In the genomic region with DNA sequence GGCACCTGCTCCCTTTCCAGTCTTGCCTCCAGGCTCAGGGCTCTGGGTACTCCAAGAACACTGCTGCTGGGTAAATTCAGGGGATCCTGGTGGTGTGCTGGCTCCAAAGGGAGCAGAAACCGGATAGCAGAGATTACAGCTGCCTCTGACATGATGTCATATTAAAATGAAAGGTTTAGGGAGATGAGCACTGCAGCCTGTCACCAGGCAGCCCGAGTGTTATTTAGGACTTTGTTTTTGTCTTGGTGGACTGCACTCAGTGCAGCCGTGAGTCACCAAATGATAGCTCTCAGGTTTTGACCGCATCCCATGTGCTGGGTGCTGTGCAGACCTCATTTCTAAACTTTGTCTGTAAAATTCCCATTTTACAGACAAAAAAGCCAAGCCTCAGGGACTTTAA, we compare ENCODE assay signal across 19 cellular contexts.
DNase-seq lines count a peak whose midpoint lies in the region; ATAC-seq and TF ChIP-seq lines count a peak whose summit lies in the region.
"Had no signal": no experiment of that assay in that cellular context is flagged by ENCODE, and none has a peak within 500 bp of the region (broad histone marks: within the 10 kb centered on the region; RNA-seq: fewer than 3 reads in every experiment).

No MANE protein-coding gene starts in this region.

- POLR2A ChIA-PET in A673 (lab: Charles Lee; ENCODE audit: low non-redundant PET) = no interaction called here

- peaks cover 22% of the 10 kb centered on the region for H3K27me3 Mint-ChIP-seq in chondrocyte (ENCODE audit: low read depth)

- H3K79me2 ChIP-seq in GM23248 (ENCODE audit: insufficient read depth) = no peaks in the 10 kb centered on the region

- H3K4me1 ChIP-seq in A673 (ENCODE audit: insufficient read depth, low read length, poor library complexity, severe bottlenecking) (peaks cover 10% of the 10 kb centered on the region), GM23248 (ENCODE audit: insufficient read depth) (peaks cover 4% of the 10 kb centered on the region), SJCRH30 (peaks cover 31% of the 10 kb centered on the region)
- H3K4me1 ChIP-seq: ascending aorta, Peyer's patch, testis had no signal

- H3K4me3 Mint-ChIP-seq in chondrocyte (ENCODE audit: unreplicated experiment) = no peak overlapping the region
- H3K4me3 Mint-ChIP-seq: activated T-helper 1 cell treated with anti-CD3 and anti-CD28 coated beads, Interleukin-12 subunit alpha, Interleukin-12 subunit beta, Interleukin-2, Interleukin-4 antibody, amounts not matched to agents 30 ng/mL and 10 ng/mL and 1 ng/mL, durations not matched to agents 14 hours and 24 hours and 36 hours; B cell; T-helper 2 cell treated with Interferon-gamma antibody and Interleukin-4, amounts not matched to agents 5 μg/mL and 100 μg/mL, for 36 hours had no signal

- 11 to 15% methylated on average over 4 of the region's 4 CpGs for WGBS in GM23248 (ENCODE audit: low coverage in 1 of 2, low lambda C conversion rate in 2 of 2, missing lambda C conversion rate in 2 of 2), 2 experiments

- no peaks in the 10 kb centered on the region for H3K36me3 ChIP-seq in A673 (ENCODE audit: insufficient read depth, low read length, poor library complexity, severe bottlenecking)
- no peaks in the 10 kb centered on the region for H3K36me3 ChIP-seq in GM23248 (ENCODE audit: low read depth)
- no peaks in the 10 kb centered on the region for H3K36me3 ChIP-seq in SJCRH30
- H3K36me3 ChIP-seq: ascending aorta, Peyer's patch had no signal

- peaks cover 19% of the 10 kb centered on the region; the same call in 1 of the 2 replicates for H3F3A ChIP-seq in GM23248 (ENCODE audit: insufficient read depth)

- no peaks in the 10 kb centered on the region for H3K9me3 Mint-ChIP-seq in chondrocyte (ENCODE audit: low read depth)
- H3K9me3 Mint-ChIP-seq: activated T-helper 1 cell treated with anti-CD3 and anti-CD28 coated beads, Interleukin-12 subunit alpha, Interleukin-12 subunit beta, Interleukin-2, Interleukin-4 antibody, amounts not matched to agents 30 ng/mL and 10 ng/mL and 1 ng/mL, durations not matched to agents 14 hours and 24 hours and 36 hours; T-helper 2 cell treated with Interferon-gamma antibody and Interleukin-4, amounts not matched to agents 5 μg/mL and 100 μg/mL, for 36 hours had no signal

- H3K27ac ChIP-seq in A673 (ENCODE audit: low read depth, low read length, poor library complexity, severe bottlenecking) = no peak overlapping the region
- no peak overlapping the region for H3K27ac ChIP-seq in GM23248
- H3K27ac ChIP-seq in SJCRH30 = no peak overlapping the region
- H3K27ac ChIP-seq: ascending aorta, parathyroid adenoma, Peyer's patch, testis had no signal

- H3K9me2 ChIP-seq in GM23248 (ENCODE audit: insufficient read depth) = no peaks in the 10 kb centered on the region

- no peak for ATAC-seq in left ventricle myocardium superior
- ATAC-seq: mucosa of descending colon had no signal

- H3K4me3 ChIP-seq in A673 (ENCODE audit: low read depth, low read length, poor library complexity, severe bottlenecking) (no peak overlapping the region), GM23248 (no peak overlapping the region), SJCRH30 (no peak overlapping the region), fibroblast of villous mesenchyme (ENCODE audit: low read depth, low read length) (no peak overlapping the region)
- H3K4me3 ChIP-seq: ascending aorta, mucosa of descending colon, Peyer's patch, testis had no signal

- in situ Hi-C loops in GM23248 (cut with MboI) = no loop called here

- H2AFZ ChIP-seq in GM23248 = no peak overlapping the region
- H2AFZ ChIP-seq: parathyroid adenoma had no signal

- TF ChIP-seq CTCF in A673 (conservative IDR thresholded peaks at IDR 0.05; ENCODE audit: low read depth, low read length) (no peak), fibroblast of villous mesenchyme (IDR thresholded peaks at IDR 0.05; ENCODE audit: insufficient read depth, low read depth, low read length) (no peak), chondrocyte (IDR thresholded peaks at IDR 0.05) (no peak)

- H3K9ac ChIP-seq in GM23248 = no peak overlapping the region
- H3K9ac ChIP-seq: parathyroid adenoma had no signal

- H3K4me2 ChIP-seq in GM23248 (ENCODE audit: unreplicated experiment) = no peak overlapping the region

- no peaks in the 10 kb centered on the region for H3K36me3 Mint-ChIP-seq in chondrocyte (ENCODE audit: low read depth)

- H3K27me3 ChIP-seq in A673 (replicated peaks; ENCODE audit: insufficient read depth, low read depth, low read length, poor library complexity) (no peaks in the 10 kb centered on the region), GM23248 (replicated peaks; ENCODE audit: insufficient read depth) (peaks cover 8% of the 10 kb centered on the region; the same call in 1 of the 2 replicates), SJCRH30 (no peaks in the 10 kb centered on the region)
- H3K27me3 ChIP-seq: ascending aorta, Peyer's patch, testis had no signal

- no peaks in the 10 kb centered on the region for H4K20me1 ChIP-seq in GM23248 (ENCODE audit: insufficient read depth)

- H3K9me3 ChIP-seq in A673 (ENCODE audit: low read depth, low read length, poor library complexity, severe bottlenecking) (no peaks in the 10 kb centered on the region), GM23248 (ENCODE audit: low read depth) (no peaks in the 10 kb centered on the region), SJCRH30 (replicated peaks) (no peaks in the 10 kb centered on the region)
- H3K9me3 ChIP-seq: ascending aorta, mucosa of descending colon, Peyer's patch, testis had no signal

- intact Hi-C loops in A673 (cut with micrococcal nuclease; ENCODE audit: unreplicated experiment) = no loop called here
- intact Hi-C loops in left ventricle myocardium superior (cut with micrococcal nuclease) = no loop called here

- CTCF ChIA-PET in A673 (lab: Charles Lee) = interaction anchor here (0.8 kb wide), 1 partner anchor 43 kb away, joined by 3 read pairs; no protein-coding TSS in a partner anchor

- BruUV-seq in A673 (replicated peaks; lab: Mats Ljungman, UMichigan) = no TSS peak

- H3K27ac Mint-ChIP-seq in chondrocyte (ENCODE audit: unreplicated experiment) = no peak overlapping the region
- H3K27ac Mint-ChIP-seq: activated T-helper 1 cell treated with anti-CD3 and anti-CD28 coated beads, Interleukin-12 subunit alpha, Interleukin-12 subunit beta, Interleukin-2, Interleukin-4 antibody, amounts not matched to agents 30 ng/mL and 10 ng/mL and 1 ng/mL, durations not matched to agents 14 hours and 24 hours and 36 hours; B cell; T-helper 2 cell treated with Interferon-gamma antibody and Interleukin-4, amounts not matched to agents 5 μg/mL and 100 μg/mL, for 36 hours had no signal

- DNase-seq in A673 (ENCODE audit: low spot score) (peak; percentile 69), GM23248 (peak; percentile 75), SJCRH30 (peak; percentile 56 to 72), fibroblast of villous mesenchyme (ENCODE audit: low read depth) (peak; percentile 26), NOMO-1 treated with DMSO at 0.1 percent for 48 hours (lab: John Stamatoyannopoulos, UW; ENCODE audit: unreplicated experiment) (no peak), left ventricle myocardium superior (no peak), chondrocyte (ENCODE audit: low spot score) (no peak)
- no peak for DNase-seq in activated naive CD4-positive, alpha-beta T cell (lab: John Stamatoyannopoulos, UW)
- DNase-seq: DMS 273 treated with DMSO at 0.1 percent for 48 hours, mucosa of descending colon, MV-4-11, NCI-H2171 treated with DMSO at 0.1 percent for 48 hours, Peyer's patch, testis had no signal

- no peaks in the 10 kb centered on the region for H3K4me1 Mint-ChIP-seq in chondrocyte (ENCODE audit: low read depth)
- H3K4me1 Mint-ChIP-seq: B cell had no signal

Comparison
In these comparisons a context has a peak if more than half of its experiments do, and no peak if none do; other contexts are left out.
1. DNase-seq: peak in A673 (single experiment), GM23248 (single experiment), SJCRH30 (2 of 2) and fibroblast of villous mesenchyme (single experiment); none in NOMO-1 treated with DMSO at 0.1 percent for 48 hours (single experiment), activated naive CD4-positive, alpha-beta T cell (0 of 4), left ventricle myocardium superior (single experiment) and chondrocyte (single experiment).